In the genomic region with DNA sequence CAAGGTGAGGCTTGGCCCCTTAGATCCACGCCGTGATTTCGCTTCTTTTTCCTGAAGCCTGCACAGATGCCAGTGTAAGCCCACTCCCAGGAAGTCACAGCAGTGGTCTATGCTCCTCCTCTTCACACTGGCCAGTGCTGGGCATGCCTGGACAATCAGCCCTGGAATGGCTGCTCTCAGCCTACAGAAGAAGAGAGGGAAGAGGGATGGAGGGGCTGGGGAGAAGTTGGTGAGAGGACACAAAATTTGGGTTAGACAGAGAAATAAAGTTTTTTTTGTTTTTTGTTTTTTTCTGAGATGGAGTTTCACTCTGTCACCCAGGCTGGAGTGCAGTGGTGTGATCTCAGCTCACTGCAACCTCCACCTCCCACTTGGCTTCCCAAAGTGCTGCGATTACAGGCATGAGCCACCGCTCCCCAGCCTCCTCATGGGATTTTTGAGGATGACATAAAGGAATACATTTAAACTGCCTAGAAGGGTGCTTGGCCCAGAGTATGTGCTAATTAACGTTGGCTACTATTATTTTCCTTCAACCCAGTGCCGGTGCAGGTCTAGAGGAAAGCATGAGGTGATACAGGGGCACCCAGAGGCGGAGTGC, we compare ENCODE assay signal across 17 cellular contexts. TPM values are rescaled to one million over a fixed set of nuclear protein-coding genes. Genes with fewer than 3 reads are reported as not detected.
DNase-seq lines count a peak whose midpoint lies in the region; ATAC-seq, FAIRE-seq and TF ChIP-seq lines count a peak whose summit lies in the region.
"Had no signal": no experiment of that assay in that cellular context is flagged by ENCODE, and none has a peak within 500 bp of the region (broad histone marks: within the 10 kb centered on the region; RNA-seq: fewer than 3 reads in every experiment).

No MANE protein-coding gene starts in this region.

- H3K18ac ChIP-seq in H1 (ENCODE audit: extremely low read depth, low read length): no peak overlapping the region

- no peaks in the 10 kb centered on the region for H3K9me3 Mint-ChIP-seq in stimulated activated effector memory CD8-positive, alpha-beta T cell treated with anti-CD3 and anti-CD28 coated beads, Interleukin-12 subunit alpha, Interleukin-12 subunit beta, amount 100 ng/mL, for 72 hours

- H2BK20ac ChIP-seq in H1 (ENCODE audit: low read length): no peak overlapping the region

- no peak overlapping the region for H4K5ac ChIP-seq in H1 (ENCODE audit: insufficient read length, low read depth, low read length)

- H3K27me3 ChIP-seq in heart left ventricle: no peaks in the 10 kb centered on the region
- H3K27me3 ChIP-seq in Loucy (ENCODE audit: insufficient read depth, low read length, poor library complexity, severe bottlenecking): no peaks in the 10 kb centered on the region
- no peaks in the 10 kb centered on the region for H3K27me3 ChIP-seq in H1 (replicated peaks in 1 of 4; ENCODE audit: control insufficient read depth in 3 of 4, extremely low read depth in 1 of 4, insufficient read depth in 3 of 4, low read length in 3 of 4)
- H3K27me3 ChIP-seq: brain microvascular endothelial cell, suprapubic skin had no signal

- H3K4me3 Mint-ChIP-seq in stimulated activated effector memory CD8-positive, alpha-beta T cell treated with anti-CD3 and anti-CD28 coated beads, Interleukin-12 subunit alpha, Interleukin-12 subunit beta, amount 100 ng/mL, for 72 hours: no peak overlapping the region

- WGBS in heart left ventricle, 4 donors: 82 to 85% (median 83%) methylated on average over 8 of the region's 8 CpGs
- WGBS in H1 (ENCODE audit: extremely low coverage in 1 of 2, insufficient coverage in 1 of 2, insufficient read length in 1 of 2, insufficient replicate concordance in 2 of 2, low coverage in 1 of 2, low lambda C conversion rate in 2 of 2, missing lambda C conversion rate in 1 of 2), 2 experiments: 85% methylated on average over 8 of the region's 8 CpGs; no CpG with 5 or more reads in 1 of the 2 experiments

- H3K4me3 ChIP-seq in heart left ventricle: peak overlapping the region in 1 of 12 donors; percentile 28
- H3K4me3 ChIP-seq in Loucy (ENCODE audit: low read length, poor library complexity, severe bottlenecking): peak overlapping the region; percentile 62
- H3K4me3 ChIP-seq in H1 (ENCODE audit: extremely low read depth in 1 of 4, insufficient read depth in 2 of 4, low read depth in 3 of 4, low read length in 4 of 4): no peak overlapping the region
- H3K4me3 ChIP-seq: suprapubic skin had no signal

- H3K23ac ChIP-seq in H1 (ENCODE audit: insufficient read length): no peak overlapping the region

- peak overlapping the region in 4 of 12 donors; percentile 35 to 91 (median 38) for H3K27ac ChIP-seq in heart left ventricle
- no peak overlapping the region for H3K27ac ChIP-seq in H1 (ENCODE audit: low read depth, low read length)
- H3K27ac ChIP-seq: brain microvascular endothelial cell, suprapubic skin had no signal

- H4K91ac ChIP-seq in H1 (replicated peaks; ENCODE audit: insufficient read length, low read length): peak overlapping the region; percentile 80

- H3K79me1 ChIP-seq in H1 (ENCODE audit: low read depth, low read length): no peaks in the 10 kb centered on the region

- H3K36me3 Mint-ChIP-seq in stimulated activated effector memory CD8-positive, alpha-beta T cell treated with anti-CD3 and anti-CD28 coated beads, Interleukin-12 subunit alpha, Interleukin-12 subunit beta, amount 100 ng/mL, for 72 hours: no peaks in the 10 kb centered on the region

- DNase-seq in heart left ventricle (no peak), Right ventricle myocardium superior (no peak), H1 (ENCODE audit: low read depth in 1 of 2, low spot score in 2 of 2) (no peak), posterior vena cava (ENCODE audit: low spot score) (no peak)
- no peak for DNase-seq in stimulated activated effector memory CD8-positive, alpha-beta T cell treated with anti-CD3 and anti-CD28 coated beads, Interleukin-12 subunit alpha, Interleukin-12 subunit beta, amount 100 ng/mL, for 72 hours (ENCODE audit: low spot score in 2 of 2)
- DNase-seq: brain microvascular endothelial cell; effector CD8-positive, alpha-beta T cell; left colon; NCI-H1417 treated with DMSO at 0.1 percent for 48 hours; NCI-H345 had no signal

- peak overlapping the region; percentile 9 for H3K27ac Mint-ChIP-seq in stimulated activated effector memory CD8-positive, alpha-beta T cell treated with anti-CD3 and anti-CD28 coated beads, Interleukin-12 subunit alpha, Interleukin-12 subunit beta, amount 100 ng/mL, for 72 hours

- TF ChIP-seq POLR2A in heart left ventricle (IDR thresholded peaks at IDR 0.05) (no peak), H1 (IDR thresholded peaks at IDR 0.05; ENCODE audit: control extremely low read depth in 1 of 2, low read depth in 2 of 2, low read length in 2 of 2) (no peak)

- 0 out of 2 replicates have a peak overlapping the region, but pooled peaks have one; percentile 50 for H2BK12ac ChIP-seq in H1 (ENCODE audit: low read depth, low read length)

- TF ChIP-seq CTCF in heart left ventricle (IDR thresholded peaks at IDR 0.05) (no peak), Loucy (conservative IDR thresholded peaks at IDR 0.05; ENCODE audit: low read length) (no peak), H1 (IDR thresholded peaks at IDR 0.05; ENCODE audit: control extremely low read depth in 1 of 3, insufficient read depth in 1 of 3, low read depth in 1 of 3, low read length in 3 of 3) (no peak)

- CTCF ChIA-PET in H1 (lab: Charles Lee; ENCODE audit: partially characterized antibody): interaction anchor here (0.6 kb wide), 1 partner anchor 97 kb away, joined by 3 read pairs; no protein-coding TSS in a partner anchor

- no peak overlapping the region for H4K8ac ChIP-seq in H1 (ENCODE audit: extremely low read depth, insufficient read depth, low read length)

- POLR2A ChIA-PET in H1 (lab: Charles Lee; ENCODE audit: partially characterized antibody): no interaction called here

- TF ChIP-seq EP300 in H1 (IDR thresholded peaks at IDR 0.05; ENCODE audit: borderline replicate concordance in 1 of 2, low read depth in 2 of 2, low read length in 2 of 2): no peak

- H3K9ac ChIP-seq in Loucy (ENCODE audit: low read depth, low read length, poor library complexity, severe bottlenecking): peak overlapping the region; percentile 76
- no peak overlapping the region; a peak in 1 of 7 replicates for H3K9ac ChIP-seq in H1 (replicated peaks in 1 of 4; ENCODE audit: extremely low read depth in 1 of 4, low read depth in 3 of 4, low read length in 3 of 4)

- H2AK5ac ChIP-seq in H1 (ENCODE audit: low read depth, low read length): no peak overlapping the region

- peaks cover 26% of the 10 kb centered on the region for H3K4me1 Mint-ChIP-seq in stimulated activated effector memory CD8-positive, alpha-beta T cell treated with anti-CD3 and anti-CD28 coated beads, Interleukin-12 subunit alpha, Interleukin-12 subunit beta, amount 100 ng/mL, for 72 hours

- peaks cover 11% of the 10 kb centered on the region; the same call in 1 of the 2 replicates for H3F3A ChIP-seq in Loucy (ENCODE audit: low read depth)

- H3K56ac ChIP-seq in H1 (replicated peaks; ENCODE audit: insufficient read length, low read depth, low read length): no peak overlapping the region

- no peak overlapping the region for H2BK120ac ChIP-seq in H1 (replicated peaks; ENCODE audit: low read depth, low read length)

- ATAC-seq in heart left ventricle (peak in 3 of 4 donors; percentile 15 to 39 (median 34)), Right ventricle myocardium superior (ENCODE audit: poor library complexity) (no peak), HG03025 (IDR thresholded peaks at IDR 0.05; ENCODE audit: low FRiP score, unreplicated experiment) (no peak), esophagus mucosa (no peak)
- ATAC-seq in stimulated activated effector memory CD8-positive, alpha-beta T cell treated with anti-CD3 and anti-CD28 coated beads, Interleukin-12 subunit alpha, Interleukin-12 subunit beta, amount 100 ng/mL, for 72 hours: no peak

- no peak overlapping the region for H3K14ac ChIP-seq in H1 (ENCODE audit: insufficient read length)

- no peaks in the 10 kb centered on the region for H3K36me3 ChIP-seq in heart left ventricle
- H3K36me3 ChIP-seq in Loucy (ENCODE audit: insufficient read depth, low read length): no peaks in the 10 kb centered on the region
- H3K36me3 ChIP-seq in H1 (ENCODE audit: control insufficient read depth in 2 of 4, insufficient read depth in 4 of 4, low read length in 3 of 4): no peaks in the 10 kb centered on the region; a peak in 1 of 8 replicates
- H3K36me3 ChIP-seq: brain microvascular endothelial cell, suprapubic skin had no signal

- H3K4me1 ChIP-seq in heart left ventricle: peaks cover 0 to 65% (median 8%) of the 10 kb centered on the region in 12 donors
- peaks cover 61% of the 10 kb centered on the region for H3K4me1 ChIP-seq in Loucy (ENCODE audit: insufficient read depth, low read length, poor library complexity, severe bottlenecking)
- 0 out of 7 replicates have a peak, but pooled peaks cover 0 to 2% (median 0%) of the 10 kb centered on the region in 4 experiments for H3K4me1 ChIP-seq in H1 (replicated peaks in 1 of 4; ENCODE audit: control insufficient read depth in 3 of 4, insufficient read depth in 4 of 4, low read length in 3 of 4)

- FAIRE-seq in H1 (lab: Jason Lieb, UNC): no peak
- FAIRE-seq: GM18507 had no signal

- no peak overlapping the region for H2BK15ac ChIP-seq in H1 (ENCODE audit: low read length)

- no peak overlapping the region for H2AFZ ChIP-seq in Loucy (ENCODE audit: low read length)
- no peak overlapping the region for H2AFZ ChIP-seq in H1 (ENCODE audit: low read length)

- H2BK5ac ChIP-seq in H1 (ENCODE audit: low read depth, low read length): peak overlapping the region; percentile 56; the same call in 1 of the 2 replicates

- peak overlapping the region; percentile 76 for H3K4me2 ChIP-seq in Loucy (ENCODE audit: low read depth, low read length, poor library complexity, severe bottlenecking)
- no peak overlapping the region for H3K4me2 ChIP-seq in H1 (ENCODE audit: insufficient read depth in 1 of 2, low read depth in 2 of 2, low read length in 2 of 2)

- no peaks in the 10 kb centered on the region for H3K23me2 ChIP-seq in H1 (ENCODE audit: low read depth, low read length)

- intact Hi-C loops in heart left ventricle (cut with DNase I): no loop called here
- intact Hi-C loops in Right ventricle myocardium superior (cut with DNase I): no loop called here
- intact Hi-C loops in posterior vena cava (cut with DNase I): no loop called here

- no peak for TF ChIP-seq RAD21 in H1 (IDR thresholded peaks at IDR 0.05 in 1 of 2, conservative IDR thresholded peaks at IDR 0.05 in 1 of 2; ENCODE audit: low read depth in 2 of 2, low read length in 2 of 2)

- H3K4ac ChIP-seq in H1 (replicated peaks; ENCODE audit: insufficient read length, low read depth, low read length): peak overlapping the region; percentile 94

- H3K9me3 ChIP-seq in heart left ventricle (peaks cover 0 to 5% (median 0%) of the 10 kb centered on the region in 12 donors), Loucy (ENCODE audit: insufficient read depth, low read depth, low read length) (peaks cover 5% of the 10 kb centered on the region; the same call in 1 of the 2 replicates), H1 (ENCODE audit: insufficient read depth in 2 of 2, low read depth in 1 of 2, low read length in 1 of 2) (peaks cover 10 to 12% of the 10 kb centered on the region in 2 experiments)
- H3K9me3 ChIP-seq: suprapubic skin had no signal

- peaks cover 27% of the 10 kb centered on the region for H3K79me2 ChIP-seq in Loucy (ENCODE audit: insufficient read depth, low read length)
- no peaks in the 10 kb centered on the region for H3K79me2 ChIP-seq in H1 (ENCODE audit: control insufficient read depth in 1 of 2, insufficient read depth in 2 of 2, low read length in 2 of 2)

- H4K20me1 ChIP-seq in Loucy (ENCODE audit: insufficient read depth, low read length, poor library complexity, severe bottlenecking) (no peaks in the 10 kb centered on the region), H1 (replicated peaks in 1 of 2; ENCODE audit: control insufficient read depth in 1 of 2, insufficient read depth in 2 of 2, low read length in 2 of 2) (no peaks in the 10 kb centered on the region)

- no peaks in the 10 kb centered on the region for H3K9me2 ChIP-seq in Loucy (replicated peaks; ENCODE audit: low read depth, low read length)

RNA-seq across cellular contexts. Expression of a gene that starts 0.8 kb away (rescaled TPM):
- total RNA-seq in heart left ventricle: under 1 TPM in 2 of 9 donors, not detected in 7; 0.29 to 0.59 TPM
- not detected for polyA plus RNA-seq in heart left ventricle
- not detected for total RNA-seq in Right ventricle myocardium superior
- total RNA-seq in H1 (2021; fragmentation: NEBNext Ultra II Directional; extraction: Animal tissue kit (Norgen Biotek cat#: 25700)): 0.30 TPM in 1 of 2 replicates, not detected in the other
- polyA plus RNA-seq in H1 (2011; rRNA removed): not detected in 2 replicates
- polyA plus RNA-seq in H1 (2011; cell fraction: cytosol; rRNA removed): 0.17 TPM
- not detected for polyA plus RNA-seq in H1 (2011; cell fraction: nucleus; rRNA removed)
- not detected in 4 replicates for polyA plus RNA-seq in H1 (2012, experiment 1 of 2)
- polyA plus RNA-seq in H1 (2012, experiment 2 of 2): 0.12 TPM
- 0.36 TPM for polyA plus RNA-seq in H1 (2013, experiment 1 of 2)
- polyA plus RNA-seq in H1 (2013, experiment 2 of 2): 0.31 TPM
- not detected in 2 replicates for polyA minus RNA-seq in H1 (2011; rRNA and poly(A)+ RNA removed)
- polyA minus RNA-seq in H1 (2011; cell fraction: cytosol; rRNA and poly(A)+ RNA removed): not detected
- polyA minus RNA-seq in H1 (2011; cell fraction: nucleus; rRNA and poly(A)+ RNA removed): not detected
- 0.40 TPM for total RNA-seq in esophagus mucosa
- under 1 TPM; 0.79 to 0.81 TPM for total RNA-seq in posterior vena cava
- total RNA-seq: myocyte, pulmonary artery endothelial cell, suprapubic skin had no signal

RNA-seq across cellular contexts. Expression of a gene that starts 31.8 kb away (rescaled TPM):
- 1 to 10 TPM in 6 of 9 donors, under 1 TPM in 3; 0.87 to 6.6 (median 1.6) TPM for total RNA-seq in heart left ventricle
- polyA plus RNA-seq in heart left ventricle: 1 to 10 TPM in 1 of 2 donors, under 1 TPM in 1; 0.80 to 4.9 TPM
- 0.62 TPM for total RNA-seq in Right ventricle myocardium superior
- total RNA-seq in H1 (2021; fragmentation: NEBNext Ultra II Directional; extraction: Animal tissue kit (Norgen Biotek cat#: 25700)): 23.2 and 23.5 TPM in 2 replicates
- polyA plus RNA-seq in H1 (2011; rRNA removed): 18.5 and 26.6 TPM in 2 replicates
- 27.9 TPM for polyA plus RNA-seq in H1 (2011; cell fraction: cytosol; rRNA removed)
- 13.0 TPM for polyA plus RNA-seq in H1 (2011; cell fraction: nucleus; rRNA removed)
- 21.7 to 29.2 TPM (median 25.5 TPM) in 4 replicates for polyA plus RNA-seq in H1 (2012, experiment 1 of 2)
- polyA plus RNA-seq in H1 (2012, experiment 2 of 2): 8.2 TPM
- polyA plus RNA-seq in H1 (2013, experiment 1 of 2): 35.2 TPM
- 36.8 TPM for polyA plus RNA-seq in H1 (2013, experiment 2 of 2)
- 63.7 and 96.8 TPM in 2 replicates for polyA minus RNA-seq in H1 (2011; rRNA and poly(A)+ RNA removed)
- polyA minus RNA-seq in H1 (2011; cell fraction: cytosol; rRNA and poly(A)+ RNA removed): 16.1 TPM
- 14.8 TPM for polyA minus RNA-seq in H1 (2011; cell fraction: nucleus; rRNA and poly(A)+ RNA removed)
- total RNA-seq in esophagus mucosa: 12.0 TPM
- 1 to 10 TPM; 1.1 to 1.4 TPM for total RNA-seq in posterior vena cava
- total RNA-seq: myocyte had no signal

Comparison
In these comparisons a context has a peak if more than half of its experiments do, and no peak if none do; other contexts are left out.
1. ATAC-seq: peak in heart left ventricle (3 of 4); none in Right ventricle myocardium superior (single experiment), stimulated activated effector memory CD8-positive, alpha-beta T cell treated with anti-CD3 and anti-CD28 coated beads, Interleukin-12 subunit alpha, Interleukin-12 subunit beta, amount 100 ng/mL, for 72 hours (single experiment), HG03025 (single experiment) and esophagus mucosa (single experiment).